In genomic region chr2:238380336-238380735, GRCh38 we compare ENCODE assay signal across 21 cellular contexts. TPM values are rescaled to one million over a fixed set of nuclear protein-coding genes. Genes with fewer than 3 reads are reported as not detected.
DNase-seq lines count a peak whose midpoint lies in the region; ATAC-seq, FAIRE-seq and TF ChIP-seq lines count a peak whose summit lies in the region.
"Had no signal": no experiment of that assay in that cellular context is flagged by ENCODE, and none has a peak within 500 bp of the region (broad histone marks: within the 10 kb centered on the region; RNA-seq: fewer than 3 reads in every experiment).

No MANE protein-coding gene starts in this region.

- H3K27me3 ChIP-seq in HUES64 (ENCODE audit: insufficient read depth, low read length) (no peaks in the 10 kb centered on the region), endothelial cell of umbilical vein (ENCODE audit: control insufficient read depth in 2 of 2, insufficient read depth in 2 of 2, low read length in 2 of 2) (no peaks in the 10 kb centered on the region), trophoblast cell (ENCODE audit: insufficient read depth, low read length) (no peaks in the 10 kb centered on the region)
- H3K27me3 ChIP-seq in naive thymus-derived CD4-positive, alpha-beta T cell (ENCODE audit: control insufficient read depth in 2 of 2, insufficient read depth in 2 of 2, low read length in 2 of 2): no peaks in the 10 kb centered on the region
- H3K27me3 ChIP-seq: adrenal gland, left lung, tibial artery had no signal

- peaks cover 37% of the 10 kb centered on the region for H3K36me3 Mint-ChIP-seq in Calu3 (ENCODE audit: insufficient read depth, unreplicated experiment)
- peaks cover 3 to 29% (median 22%) of the 10 kb centered on the region in 5 donors for H3K36me3 Mint-ChIP-seq in naive thymus-derived CD4-positive, alpha-beta T cell

- H2AK5ac ChIP-seq in trophoblast cell (ENCODE audit: low read length): no peak overlapping the region

- H4K91ac ChIP-seq in trophoblast cell (ENCODE audit: low read depth, low read length): peak overlapping the region; percentile 57

- peak overlapping the region; percentile 59 for H4K8ac ChIP-seq in trophoblast cell (ENCODE audit: low read depth, low read length)

- 91% methylated on average over 7 of the region's 7 CpGs for WGBS in HUES64
- WGBS in trophoblast cell (ENCODE audit: extremely low coverage, insufficient coverage, insufficient read length): no CpG with 5 or more reads among the region's 7 CpGs

- H3K27ac ChIP-seq in HUES64 (ENCODE audit: low read depth, low read length): no peak overlapping the region
- peak overlapping the region; percentile 67 for H3K27ac ChIP-seq in endothelial cell of umbilical vein (ENCODE audit: insufficient read depth, low read depth, low read length)
- H3K27ac ChIP-seq in trophoblast cell (ENCODE audit: low read depth, low read length): peak overlapping the region; percentile 69
- H3K27ac ChIP-seq in naive thymus-derived CD4-positive, alpha-beta T cell (ENCODE audit: low read depth, low read length): no peak overlapping the region
- H3K27ac ChIP-seq: adrenal gland had no signal

- H3K27ac Mint-ChIP-seq in Calu3 (ENCODE audit: unreplicated experiment): peak overlapping the region; percentile 86
- peak overlapping the region in 1 of 9 donors; percentile 59 for H3K27ac Mint-ChIP-seq in naive thymus-derived CD4-positive, alpha-beta T cell
- H3K27ac Mint-ChIP-seq: activated B cell treated with CpG ODN at 0.5 μM for 24 hours; activated CD4-positive, alpha-beta memory T cell treated with anti-CD3 and anti-CD28 coated beads, Interleukin-2, amount 10 ng/mL, durations not matched to agents 7 days and 5 days had no signal

- H3K36me3 ChIP-seq in HUES64 (ENCODE audit: insufficient read depth, low read length) (0 out of 2 replicates have a peak, but pooled peaks cover 2% of the 10 kb centered on the region), endothelial cell of umbilical vein (ENCODE audit: control insufficient read depth in 2 of 2, extremely low read depth in 1 of 2, insufficient read depth in 2 of 2, low read length in 2 of 2) (no peaks in the 10 kb centered on the region), trophoblast cell (ENCODE audit: control insufficient read depth in 1 of 2, insufficient read depth in 2 of 2, low read length in 2 of 2) (no peaks in the 10 kb centered on the region)
- no peaks in the 10 kb centered on the region for H3K36me3 ChIP-seq in naive thymus-derived CD4-positive, alpha-beta T cell (ENCODE audit: control insufficient read depth in 2 of 3, insufficient read depth in 3 of 3, low read length in 3 of 3)
- H3K36me3 ChIP-seq: adrenal gland had no signal

- no peaks in the 10 kb centered on the region for H3K27me3 Mint-ChIP-seq in Calu3 (ENCODE audit: unreplicated experiment)
- H3K27me3 Mint-ChIP-seq in naive thymus-derived CD4-positive, alpha-beta T cell: peaks cover 0 to 1% (median 0%) of the 10 kb centered on the region in 5 donors
- H3K27me3 Mint-ChIP-seq: activated B cell treated with CpG ODN at 0.5 μM for 24 hours had no signal

- H3K79me1 ChIP-seq in trophoblast cell (ENCODE audit: low read length): peaks cover 12% of the 10 kb centered on the region

- no peaks in the 10 kb centered on the region for H3K9me1 ChIP-seq in endothelial cell of umbilical vein (replicated peaks; ENCODE audit: control insufficient read depth, extremely low read depth, insufficient read depth, low read length)

- dilution Hi-C loops in endothelial cell of umbilical vein (cut with MboI; ENCODE audit: extremely low pct_ligation_motif_present, low sequenced_read_pairs): no loop called here

- H3K4ac ChIP-seq in trophoblast cell (ENCODE audit: low read depth, low read length): no peak overlapping the region

- no peaks in the 10 kb centered on the region for H3K79me2 ChIP-seq in endothelial cell of umbilical vein (ENCODE audit: control insufficient read depth, insufficient read depth, low read length)
- H3K79me2 ChIP-seq in trophoblast cell (ENCODE audit: control insufficient read depth, insufficient read depth, low read length, poor library complexity): no peaks in the 10 kb centered on the region

- peaks cover 55% of the 10 kb centered on the region for H3K4me1 Mint-ChIP-seq in Calu3 (ENCODE audit: low read depth, unreplicated experiment)
- peaks cover 23 to 38% (median 28%) of the 10 kb centered on the region in 7 donors for H3K4me1 Mint-ChIP-seq in naive thymus-derived CD4-positive, alpha-beta T cell

- H4K12ac ChIP-seq in trophoblast cell (ENCODE audit: low read depth, low read length): no peak overlapping the region

- H3K9me3 ChIP-seq in HUES64 (ENCODE audit: insufficient read depth, low read depth, low read length) (no peaks in the 10 kb centered on the region; the same call in 1 of the 2 replicates), endothelial cell of umbilical vein (replicated peaks; ENCODE audit: control insufficient read depth, insufficient read depth, low read length) (no peaks in the 10 kb centered on the region), trophoblast cell (ENCODE audit: insufficient read depth, low read depth, low read length) (peaks cover 2% of the 10 kb centered on the region)
- H3K9me3 ChIP-seq in naive thymus-derived CD4-positive, alpha-beta T cell (ENCODE audit: control insufficient read depth in 2 of 3, low read length in 3 of 3): no peaks in the 10 kb centered on the region
- H3K9me3 ChIP-seq: adrenal gland, left lung, tibial artery had no signal

- peak overlapping the region; percentile 71 for H2BK120ac ChIP-seq in trophoblast cell (ENCODE audit: insufficient read depth, low read length, poor library complexity)

- H4K20me1 ChIP-seq in endothelial cell of umbilical vein (replicated peaks; ENCODE audit: control insufficient read depth, extremely low read depth, insufficient read depth, low read length): no peaks in the 10 kb centered on the region

- peaks cover 12% of the 10 kb centered on the region; the same call in 1 of the 2 replicates for H3K4me1 ChIP-seq in HUES64 (ENCODE audit: insufficient read depth, low read length)
- peaks cover 43% of the 10 kb centered on the region for H3K4me1 ChIP-seq in endothelial cell of umbilical vein (ENCODE audit: control insufficient read depth, extremely low read depth, insufficient read depth, low read length)
- H3K4me1 ChIP-seq in trophoblast cell (ENCODE audit: control insufficient read depth in 1 of 2, insufficient read depth in 2 of 2, low read length in 2 of 2): peaks cover 22 to 25% of the 10 kb centered on the region in 2 experiments
- H3K4me1 ChIP-seq in naive thymus-derived CD4-positive, alpha-beta T cell (ENCODE audit: control insufficient read depth in 2 of 2, insufficient read depth in 2 of 2, low read length in 2 of 2): peaks cover 12 to 20% of the 10 kb centered on the region in 2 donors

- BruUV-seq in Calu3 (replicated peaks; lab: Mats Ljungman, UMichigan) (no TSS peak), endothelial cell of umbilical vein (replicated peaks; lab: Mats Ljungman, UMichigan) (no TSS peak)

- no peak for TF ChIP-seq POLR2A in endothelial cell of umbilical vein (IDR thresholded peaks at IDR 0.05; ENCODE audit: low read depth, low read length)
- TF ChIP-seq POLR2A in H54 (IDR thresholded peaks at IDR 0.05; ENCODE audit: low read depth, low read length): no peak

- intact Hi-C loops in Calu3 (cut with micrococcal nuclease; ENCODE audit: unreplicated experiment): no loop called here
- intact Hi-C loops in endothelial cell of umbilical vein (cut with micrococcal nuclease): no loop called here
- intact Hi-C loops in naive thymus-derived CD4-positive, alpha-beta T cell (cut with micrococcal nuclease): no loop called here

- no peak for FAIRE-seq in endothelial cell of umbilical vein (lab: Jason Lieb, UNC)
- FAIRE-seq in H54 (lab: Jason Lieb, UNC): no peak
- FAIRE-seq: GM12891 had no signal

- no peak overlapping the region for H3K4me3 ChIP-seq in HUES64 (ENCODE audit: low read length)
- H3K4me3 ChIP-seq in endothelial cell of umbilical vein (replicated peaks in 1 of 3; ENCODE audit: insufficient read depth in 1 of 3, low read depth in 1 of 3, low read length in 3 of 3): no peak overlapping the region
- no peak overlapping the region for H3K4me3 ChIP-seq in trophoblast cell (ENCODE audit: low read depth, low read length)
- no peak overlapping the region for H3K4me3 ChIP-seq in naive thymus-derived CD4-positive, alpha-beta T cell (ENCODE audit: low read length)
- H3K4me3 ChIP-seq: adrenal gland, left lung, tibial artery had no signal

- H3K14ac ChIP-seq in trophoblast cell (ENCODE audit: low read length): peak overlapping the region; percentile 15

- H3K4me3 Mint-ChIP-seq in Calu3 (ENCODE audit: low read depth, unreplicated experiment): peak overlapping the region; percentile 7
- no peak overlapping the region for H3K4me3 Mint-ChIP-seq in naive thymus-derived CD4-positive, alpha-beta T cell
- H3K4me3 Mint-ChIP-seq: activated B cell treated with CpG ODN at 0.5 μM for 24 hours; activated CD4-positive, alpha-beta memory T cell treated with anti-CD3 and anti-CD28 coated beads, Interleukin-2, amount 10 ng/mL, durations not matched to agents 7 days and 5 days had no signal

- POLR2A ChIA-PET in endothelial cell of umbilical vein (lab: Charles Lee): no interaction called here
- POLR2A ChIA-PET in naive thymus-derived CD4-positive, alpha-beta T cell (lab: Charles Lee): no interaction called here

- peak overlapping the region; percentile 74 for H3K18ac ChIP-seq in trophoblast cell (ENCODE audit: low read length)

- H2AFZ ChIP-seq in endothelial cell of umbilical vein (ENCODE audit: low read depth, low read length) (no peak overlapping the region), trophoblast cell (ENCODE audit: insufficient read depth, low read length, poor library complexity) (no peak overlapping the region)

- DNase-seq in Calu3: peak; percentile 9
- no peak for DNase-seq in endothelial cell of umbilical vein (ENCODE audit: low read depth, low spot score)
- no peak for DNase-seq in trophoblast cell
- DNase-seq in H54 (ENCODE audit: insufficient read length, low spot score): no peak
- no peak for DNase-seq in naive thymus-derived CD4-positive, alpha-beta T cell
- DNase-seq: activated B cell treated with CpG ODN at 0.5 μM for 24 hours; activated CD4-positive, alpha-beta memory T cell treated with anti-CD3 and anti-CD28 coated beads, Interleukin-2, amount 10 ng/mL, durations not matched to agents 7 days and 5 days; activated gamma-delta T cell; adrenal gland; cortex of kidney; head of caudate nucleus; NCI-H1417 treated with DMSO at 0.1 percent for 48 hours; NCI-H2171; NCI-H526 treated with DMSO at 0.1 percent for 48 hours; stimulated activated CD4-positive, alpha-beta T cell treated with anti-CD3 and anti-CD28 coated beads, Interleukin-4, amount 100 ng/mL, for 24 hours; stimulated activated naive CD4-positive, alpha-beta T cell treated with Interleukin-2 at 50 U/mL for 16 hours; tibial artery had no signal

- no peak for ATAC-seq in HG03457 (IDR thresholded peaks at IDR 0.05; ENCODE audit: unreplicated experiment)
- no peak for ATAC-seq in naive thymus-derived CD4-positive, alpha-beta T cell

- no peak for TF ChIP-seq CTCF in Calu3 (IDR thresholded peaks at IDR 0.05; ENCODE audit: unreplicated experiment)
- no peak for TF ChIP-seq CTCF in endothelial cell of umbilical vein (IDR thresholded peaks at IDR 0.05; ENCODE audit: extremely low read depth in 1 of 2, insufficient read depth in 1 of 2, low read depth in 1 of 2, low read length in 2 of 2)

- H3K4me2 ChIP-seq in endothelial cell of umbilical vein (ENCODE audit: insufficient read depth, low read length) (peak overlapping the region; percentile 43), trophoblast cell (ENCODE audit: low read length) (peak overlapping the region; percentile 2)

- H3K23ac ChIP-seq in trophoblast cell (ENCODE audit: low read length): no peak overlapping the region

- CTCF ChIA-PET in Calu3 (lab: Charles Lee): interaction anchor here (1.5 kb wide), 1 partner anchor 47 kb away, joined by 7 read pairs; no protein-coding TSS in a partner anchor
- CTCF ChIA-PET in endothelial cell of umbilical vein (lab: Charles Lee): interaction anchor here (1.9 kb wide), 1 partner anchor 10 kb away, joined by 9 read pairs; no protein-coding TSS in a partner anchor
- CTCF ChIA-PET in naive thymus-derived CD4-positive, alpha-beta T cell (lab: Charles Lee): interaction anchor here (1.1 kb wide), 1 partner anchor 405 kb away, joined by 3 read pairs; no protein-coding TSS in a partner anchor

- H2BK5ac ChIP-seq in trophoblast cell (ENCODE audit: low read depth, low read length, poor library complexity): peak overlapping the region; percentile 45

- H3K9me3 Mint-ChIP-seq in Calu3 (ENCODE audit: low read depth, unreplicated experiment): no peaks in the 10 kb centered on the region
- H3K9me3 Mint-ChIP-seq in naive thymus-derived CD4-positive, alpha-beta T cell: no peaks in the 10 kb centered on the region
- H3K9me3 Mint-ChIP-seq: activated CD4-positive, alpha-beta memory T cell treated with anti-CD3 and anti-CD28 coated beads, Interleukin-2, amount 10 ng/mL, durations not matched to agents 7 days and 5 days had no signal

- peak overlapping the region; percentile 69 for H2BK12ac ChIP-seq in trophoblast cell (ENCODE audit: low read length)

- H3K9ac ChIP-seq in HUES64 (ENCODE audit: low read depth, low read length): peak overlapping the region; percentile 9; the same call in 1 of the 2 replicates
- H3K9ac ChIP-seq in endothelial cell of umbilical vein (replicated peaks; ENCODE audit: extremely low read depth, insufficient read depth, low read length): no peak overlapping the region
- H3K9ac ChIP-seq in trophoblast cell (ENCODE audit: low read length): no peak overlapping the region

RNA-seq across cellular contexts. Expression of gene ASB1, which starts 46.4 kb away (rescaled TPM):
- total RNA-seq in Calu3 (2022) (64.2 and 71.6 TPM in 2 replicates), endothelial cell of umbilical vein (16.2 and 16.7 TPM in 2 replicates)
- polyA plus RNA-seq in HUES64 (2013, experiment 1 of 2): 15.1 TPM
- polyA plus RNA-seq in HUES64 (2013, experiment 2 of 2): 19.3 TPM
- 12.3 and 12.9 TPM in 2 replicates for polyA plus RNA-seq in endothelial cell of umbilical vein
- polyA plus RNA-seq in endothelial cell of umbilical vein (2011; cell fraction: cytosol; rRNA removed): 10.0 and 12.8 TPM in 2 replicates
- 20.4 and 29.6 TPM in 2 replicates for polyA plus RNA-seq in endothelial cell of umbilical vein (2011; cell fraction: nucleus; rRNA removed)
- polyA plus RNA-seq in endothelial cell of umbilical vein (2012): 15.9 and 20.9 TPM in 2 replicates
- polyA minus RNA-seq in endothelial cell of umbilical vein: 18.1 and 19.0 TPM in 2 replicates
- 7.8 TPM for polyA minus RNA-seq in endothelial cell of umbilical vein (2011; cell fraction: cytosol; rRNA and poly(A)+ RNA removed)
- polyA minus RNA-seq in endothelial cell of umbilical vein (2011; cell fraction: nucleus; rRNA and poly(A)+ RNA removed): 7.3 and 10.1 TPM in 2 replicates
- 23.1 and 24.0 TPM in 2 replicates for polyA plus RNA-seq in trophoblast cell (2013)
- total RNA-seq in naive thymus-derived CD4-positive, alpha-beta T cell: 10 to 100 TPM; 25.0 to 55.2 (median 33.1) TPM
- polyA plus RNA-seq in naive thymus-derived CD4-positive, alpha-beta T cell: 10 to 100 TPM; 17.5 to 29.3 TPM

Comparison
In these comparisons a context has a peak if more than half of its experiments do, and no peak if none do; other contexts are left out.
1. H3K27ac ChIP-seq: peak in endothelial cell of umbilical vein (single experiment) and trophoblast cell (single experiment); none in HUES64 (single experiment) and naive thymus-derived CD4-positive, alpha-beta T cell (single experiment).